In the genomic region with DNA sequence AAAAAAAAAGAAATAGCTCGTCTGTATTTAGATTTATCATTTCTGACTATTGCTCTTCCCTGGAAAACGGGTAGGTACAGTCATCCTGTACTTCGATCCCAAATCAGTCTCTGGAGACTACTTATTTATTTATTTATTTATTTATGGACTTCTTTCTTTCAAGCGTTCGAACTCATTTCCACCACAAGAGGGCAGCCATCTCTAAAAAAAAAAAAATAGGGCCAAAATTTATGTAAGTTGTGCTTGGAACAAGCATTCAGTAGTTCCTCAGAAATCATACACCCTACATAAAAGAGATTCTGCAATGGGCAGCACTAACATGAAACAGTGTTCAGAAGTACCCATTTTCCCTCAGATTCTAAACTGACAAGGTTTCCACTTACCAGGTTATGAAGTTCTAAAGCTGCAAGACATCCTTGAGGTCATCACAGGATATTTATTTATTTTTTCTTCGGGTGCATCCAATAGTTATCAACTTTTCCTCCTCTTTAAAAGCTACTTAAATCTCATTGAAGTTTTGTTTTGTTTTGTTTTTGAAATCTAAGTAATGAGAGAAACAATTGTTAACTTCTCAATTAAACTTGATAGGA, we compare ENCODE assay signal across 1 cellular context.
TF ChIP-seq lines count a peak whose summit lies in the region.

No MANE protein-coding gene starts in this region.

TF ChIP-seq in GM12878, 131 proteins besides CTCF, POLR2A, EP300 and RAD21 (continued from another document):
- no peak for TF ChIP-seq ZBED1 (IDR thresholded peaks at IDR 0.05; ENCODE audit: borderline replicate concordance)
- TF ChIP-seq, protein P1, sequence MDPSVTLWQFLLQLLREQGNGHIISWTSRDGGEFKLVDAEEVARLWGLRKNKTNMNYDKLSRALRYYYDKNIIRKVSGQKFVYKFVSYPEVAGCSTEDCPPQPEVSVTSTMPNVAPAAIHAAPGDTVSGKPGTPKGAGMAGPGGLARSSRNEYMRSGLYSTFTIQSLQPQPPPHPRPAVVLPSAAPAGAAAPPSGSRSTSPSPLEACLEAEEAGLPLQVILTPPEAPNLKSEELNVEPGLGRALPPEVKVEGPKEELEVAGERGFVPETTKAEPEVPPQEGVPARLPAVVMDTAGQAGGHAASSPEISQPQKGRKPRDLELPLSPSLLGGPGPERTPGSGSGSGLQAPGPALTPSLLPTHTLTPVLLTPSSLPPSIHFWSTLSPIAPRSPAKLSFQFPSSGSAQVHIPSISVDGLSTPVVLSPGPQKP (IDR thresholded peaks at IDR 0.05; ENCODE audit: low read depth, low read length): no peak
- no peak for TF ChIP-seq NRF1 (conservative IDR thresholded peaks at IDR 0.05; ENCODE audit: low read depth, low read length)
TF ChIP-seq in GM12878: peak in this region for 5.
